11 cellular contexts compared by ENCODE assay signal in genomic region chr11:60700689-60701508, GRCh38. TPM values are rescaled to one million over a fixed set of nuclear protein-coding genes. Genes with fewer than 3 reads are reported as not detected.
DNase-seq lines count a peak whose midpoint lies in the region; TF ChIP-seq lines count a peak whose summit lies in the region.
"Had no signal": no experiment of that assay in that cellular context is flagged by ENCODE, and none has a peak within 500 bp of the region (broad histone marks: within the 10 kb centered on the region; RNA-seq: fewer than 3 reads in every experiment).

No MANE protein-coding gene starts in this region.

- no peak overlapping the region for H3K27ac Mint-ChIP-seq in endothelial cell (ENCODE audit: unreplicated experiment)
- H3K27ac Mint-ChIP-seq: memory B cell had no signal

- DNase-seq in SIG-M5 treated with dmso at 0.1 percent for 504 hours (lab: John Stamatoyannopoulos, UW; ENCODE audit: unreplicated experiment) = peak; percentile 14
- no peak for DNase-seq in SIG-M5 (lab: John Stamatoyannopoulos, UW)
- peak; percentile 14 for DNase-seq in NCI-H345 treated with DMSO at 0.1 percent for 48 hours (lab: John Stamatoyannopoulos, UW; ENCODE audit: unreplicated experiment)
- peak; percentile 63 for DNase-seq in endothelial cell (ENCODE audit: low spot score)
- DNase-seq in smooth muscle cell (lab: John Stamatoyannopoulos, UW; ENCODE audit: unreplicated experiment) = no peak
- no peak for DNase-seq in activated T-cell treated with anti-CD3 and anti-CD28 coated beads, Interleukin-2, amount 50 U/mL, for 1 hour
- DNase-seq in activated CD4-positive, alpha-beta T cell treated with anti-CD3 and anti-CD28 coated beads for 4 hours = no peak
- no peak for DNase-seq in T-helper 1 cell

- no peaks in the 10 kb centered on the region for H3K4me1 ChIP-seq in smooth muscle cell (ENCODE audit: low read depth)

- 72% methylated on average over 15 of the region's 15 CpGs for WGBS in smooth muscle cell (ENCODE audit: low lambda C conversion rate)

- H3K4me2 ChIP-seq in smooth muscle cell = no peak overlapping the region
- H3K4me2 ChIP-seq: BLaER1 had no signal

- no peak overlapping the region for H3K4me3 ChIP-seq in smooth muscle cell
- H3K4me3 ChIP-seq: BLaER1 had no signal

- H3K9ac ChIP-seq in smooth muscle cell (ENCODE audit: low read depth) = no peak overlapping the region
- H3K9ac ChIP-seq: BLaER1 had no signal

- H3K79me2 ChIP-seq in smooth muscle cell (ENCODE audit: low read depth) = no peaks in the 10 kb centered on the region

- H2AFZ ChIP-seq in smooth muscle cell (ENCODE audit: low read depth) = no peak overlapping the region

- no peaks in the 10 kb centered on the region for H3K36me3 ChIP-seq in smooth muscle cell (ENCODE audit: low read depth)
- H3K36me3 ChIP-seq: BLaER1 had no signal

- TF ChIP-seq CTCF in endothelial cell (IDR thresholded peaks at IDR 0.05; ENCODE audit: unreplicated experiment) = peak; percentile 76
- TF ChIP-seq CTCF in smooth muscle cell (IDR thresholded peaks at IDR 0.05; ENCODE audit: borderline replicate concordance, insufficient read depth, poor library complexity, severe bottlenecking) = peak; percentile 29

- H3K9me3 ChIP-seq in smooth muscle cell (replicated peaks; ENCODE audit: low read depth) = no peaks in the 10 kb centered on the region
- H3K9me3 ChIP-seq: BLaER1 had no signal

- no peaks in the 10 kb centered on the region for H3K9me3 Mint-ChIP-seq in endothelial cell (ENCODE audit: unreplicated experiment)

- H3F3A ChIP-seq in smooth muscle cell (ENCODE audit: low read depth) = no peaks in the 10 kb centered on the region

- no peaks in the 10 kb centered on the region for H3K27me3 ChIP-seq in smooth muscle cell (ENCODE audit: low read depth)
- H3K27me3 ChIP-seq: BLaER1 had no signal

- H3K4me1 Mint-ChIP-seq in endothelial cell (ENCODE audit: unreplicated experiment) = peaks cover 3% of the 10 kb centered on the region
- H3K4me1 Mint-ChIP-seq: memory B cell had no signal

- H3K4me3 Mint-ChIP-seq in endothelial cell (ENCODE audit: unreplicated experiment) = no peak overlapping the region
- H3K4me3 Mint-ChIP-seq: memory B cell had no signal

- H3K27ac ChIP-seq in smooth muscle cell (ENCODE audit: low read depth) = no peak overlapping the region
- H3K27ac ChIP-seq: BLaER1 had no signal

- H4K20me1 ChIP-seq in smooth muscle cell (ENCODE audit: low read depth) = no peaks in the 10 kb centered on the region
- H4K20me1 ChIP-seq: BLaER1 had no signal

- peaks cover 4% of the 10 kb centered on the region for H3K27me3 Mint-ChIP-seq in endothelial cell (ENCODE audit: unreplicated experiment)

- H3K36me3 Mint-ChIP-seq in endothelial cell (ENCODE audit: low read depth, unreplicated experiment) = no peaks in the 10 kb centered on the region

RNA-seq across cellular contexts. Expression of gene MS4A8, which starts 1.5 kb away (rescaled TPM):
- total RNA-seq in endothelial cell (ENCODE audit: unreplicated experiment) = not detected
- not detected in 2 replicates for total RNA-seq in smooth muscle cell
- not detected in 2 replicates for polyA plus RNA-seq in smooth muscle cell
- total RNA-seq: T-helper 1 cell treated with Interleukin-12 subunit alpha and Interleukin-12 subunit beta and Interleukin-4 antibody, amounts not matched to agents 30 ng/mL and 1 ng/mL, for 36 hours had no signal

RNA-seq across cellular contexts. Expression of gene MS4A18, which starts 23.6 kb away (rescaled TPM):
- total RNA-seq in endothelial cell (ENCODE audit: unreplicated experiment) (not detected), smooth muscle cell (not detected in 2 replicates)
- polyA plus RNA-seq in smooth muscle cell = not detected in 2 replicates
- total RNA-seq: T-helper 1 cell treated with Interleukin-12 subunit alpha and Interleukin-12 subunit beta and Interleukin-4 antibody, amounts not matched to agents 30 ng/mL and 1 ng/mL, for 36 hours had no signal

RNA-seq across cellular contexts. Expression of gene MS4A15, which starts 55.8 kb away (rescaled TPM):
- total RNA-seq in endothelial cell (ENCODE audit: unreplicated experiment) = not detected
- total RNA-seq in smooth muscle cell = not detected in 2 replicates
- polyA plus RNA-seq in smooth muscle cell = not detected in 2 replicates
- total RNA-seq: T-helper 1 cell treated with Interleukin-12 subunit alpha and Interleukin-12 subunit beta and Interleukin-4 antibody, amounts not matched to agents 30 ng/mL and 1 ng/mL, for 36 hours had no signal

Comparison
In these comparisons a context has a peak if more than half of its experiments do, and no peak if none do; other contexts are left out.
1. DNase-seq: peak in SIG-M5 treated with dmso at 0.1 percent for 504 hours (single experiment), NCI-H345 treated with DMSO at 0.1 percent for 48 hours (single experiment) and endothelial cell (single experiment); none in SIG-M5 (single experiment), smooth muscle cell (single experiment), activated T-cell treated with anti-CD3 and anti-CD28 coated beads, Interleukin-2, amount 50 U/mL, for 1 hour (single experiment), activated CD4-positive, alpha-beta T cell treated with anti-CD3 and anti-CD28 coated beads for 4 hours (0 of 2) and T-helper 1 cell (0 of 5).